In the genomic region with DNA sequence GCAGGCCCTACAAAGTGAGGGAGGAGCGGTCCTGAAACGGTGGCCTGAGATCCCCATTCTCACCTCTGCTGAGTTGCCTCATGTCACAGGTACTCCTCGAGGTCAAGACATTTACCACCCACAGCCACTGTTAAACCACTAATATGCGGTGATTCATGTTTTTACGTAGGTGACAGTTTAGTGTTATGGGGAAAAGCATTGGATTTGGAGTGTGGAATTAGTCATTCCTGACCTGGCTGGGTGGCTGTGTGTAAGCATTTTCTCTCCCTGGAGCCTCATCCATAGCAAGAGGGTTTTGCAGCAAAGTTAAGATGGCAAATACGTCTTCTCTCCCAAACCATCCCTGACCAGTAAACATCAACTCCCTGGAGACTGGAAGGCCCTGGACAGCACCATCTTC, we compare ENCODE assay signal across 25 cellular contexts. TPM values are rescaled to one million over a fixed set of nuclear protein-coding genes. Genes with fewer than 3 reads are reported as not detected.
A peak's percentile ranks its signal among the peaks of the same experiment; 100 is the strongest.
DNase-seq lines count a peak whose midpoint lies in the region; ATAC-seq and TF ChIP-seq lines count a peak whose summit lies in the region.
"Had no signal": no experiment of that assay in that cellular context is flagged by ENCODE, and none has a peak within 500 bp of the region (broad histone marks: within the 10 kb centered on the region; RNA-seq: fewer than 3 reads in every experiment).

No MANE protein-coding gene starts in this region.

- no peak for TF ChIP-seq CTCF in choroid plexus epithelial cell (conservative IDR thresholded peaks at IDR 0.05; ENCODE audit: low read depth, low read length)

- 55 to 58% methylated on average over 6 of the region's 6 CpGs for WGBS in GM23248 (ENCODE audit: low coverage in 1 of 2, low lambda C conversion rate in 2 of 2, missing lambda C conversion rate in 2 of 2), 2 experiments

- H3K9ac ChIP-seq in GM23248, result no peak overlapping the region

- no peaks in the 10 kb centered on the region for H4K20me1 ChIP-seq in GM23248 (ENCODE audit: insufficient read depth)

- no peak overlapping the region for H2AFZ ChIP-seq in GM23248

- in situ Hi-C loops in GM23248 (cut with MboI), result no loop called here

- H3K4me3 ChIP-seq in GM23248 (no peak overlapping the region), choroid plexus epithelial cell (ENCODE audit: low read depth, low read length) (no peak overlapping the region)
- H3K4me3 ChIP-seq: heart left ventricle, mucosa of descending colon, SK-N-MC, testis had no signal

- H3K4me1 ChIP-seq in GM23248 (ENCODE audit: insufficient read depth), result no peaks in the 10 kb centered on the region
- H3K4me1 ChIP-seq: testis had no signal

- H3K9me2 ChIP-seq in GM23248 (ENCODE audit: insufficient read depth), result no peaks in the 10 kb centered on the region

- no peak overlapping the region for H3K27ac ChIP-seq in GM23248
- H3K27ac ChIP-seq: heart left ventricle, SK-N-MC, testis had no signal

- ATAC-seq in HG02571 (IDR thresholded peaks at IDR 0.05; ENCODE audit: unreplicated experiment), result no peak
- ATAC-seq: heart left ventricle; left ventricle myocardium superior; mucosa of descending colon; Panc1; stimulated activated memory B cell treated with anti-CD40 and anti-IgM and Interleukin-4, amounts not matched to agents 10 μg/mL and 1 μg/mL and 100 μg/mL, for 72 hours; WTC11 had no signal

- H3K36me3 ChIP-seq in GM23248 (ENCODE audit: low read depth), result no peaks in the 10 kb centered on the region
- H3K36me3 ChIP-seq: heart left ventricle had no signal

- H3K9me3 ChIP-seq in GM23248 (ENCODE audit: low read depth), result no peaks in the 10 kb centered on the region
- H3K9me3 ChIP-seq: heart left ventricle, mucosa of descending colon, testis had no signal

- DNase-seq in GM23248 (peak; percentile 47), RPMI7951 (ENCODE audit: low read depth) (peak; percentile 11), choroid plexus epithelial cell (ENCODE audit: low read depth) (peak; percentile 14), renal cortical epithelial cell (ENCODE audit: low read depth) (peak; percentile 82), NCI-H2227 (lab: John Stamatoyannopoulos, UW; ENCODE audit: unreplicated experiment) (no peak), NCI-H2081 (lab: John Stamatoyannopoulos, UW) (no peak), DMS153 treated with DMSO at 0.1 percent for 48 hours (lab: John Stamatoyannopoulos, UW; ENCODE audit: unreplicated experiment) (no peak)
- DNase-seq: activated CD4-positive, alpha-beta T cell treated with anti-CD3 and anti-CD28 coated beads, Interleukin-2, amount 50 U/mL, for 4 hours; activated CD8-positive, alpha-beta memory T cell treated with anti-CD3 and anti-CD28 coated beads, Interleukin-2, amount 50 U/mL, for 48 hours; cortex of kidney; DND-41; heart left ventricle; left ventricle myocardium superior; mucosa of descending colon; NCI-H1105; NCI-H2081 treated with DMSO at 0.1 percent for 48 hours; nephron progenitor cell; small intestine; testis had no signal

- H3F3A ChIP-seq in GM23248 (ENCODE audit: insufficient read depth), result no peaks in the 10 kb centered on the region

- peaks cover 38% of the 10 kb centered on the region for H3K27me3 ChIP-seq in GM23248 (replicated peaks; ENCODE audit: insufficient read depth)
- H3K27me3 ChIP-seq: testis had no signal

- H3K4me2 ChIP-seq in GM23248 (ENCODE audit: unreplicated experiment), result no peak overlapping the region

- no peaks in the 10 kb centered on the region for H3K79me2 ChIP-seq in GM23248 (ENCODE audit: insufficient read depth)

RNA-seq across cellular contexts. Expression of a gene that starts 57.8 kb away (rescaled TPM):
- total RNA-seq in GM23248 (2014; rRNA removed; shearing (Covaris generic)), result 0.13 TPM in 1 of 2 replicates, not detected in the other
- polyA plus RNA-seq in GM23248 (2016; fragmentation: Nextera tagmentation; extraction: Ambion mirVana), result 0.05 and 0.11 TPM in 2 replicates
- total RNA-seq in RPMI7951 (2014; rRNA removed; shearing (Covaris generic)), result not detected in 2 replicates
- total RNA-seq in renal cortical epithelial cell, result under 0.01 and 0.05 TPM in 2 replicates
- total RNA-seq: activated T-helper 2 cell treated with anti-CD3 and anti-CD28 coated beads, Interferon-gamma antibody, Interleukin-2, Interleukin-4, amounts not matched to agents 10 μg/mL and 5 μg/mL and 100 μg/mL, durations not matched to agents 14 hours and 24 hours and 36 hours; heart left ventricle; left ventricle myocardium superior had no signal
- polyA plus RNA-seq: heart left ventricle had no signal

Comparison
In these comparisons a context has a peak if more than half of its experiments do, and no peak if none do; other contexts are left out.
1. DNase-seq: peak in GM23248 (single experiment), RPMI7951 (single experiment), choroid plexus epithelial cell (single experiment) and renal cortical epithelial cell (single experiment); none in NCI-H2227 (single experiment), NCI-H2081 (0 of 2) and DMS153 treated with DMSO at 0.1 percent for 48 hours (single experiment).